ENCODE assay signal across 2 cellular contexts in genomic region chr6:30443657-30444450, GRCh38.
TF ChIP-seq lines count a peak whose summit lies in the region.

No MANE protein-coding gene starts in this region.

TF ChIP-seq in H1, 55 proteins besides CTCF, POLR2A, EP300 and RAD21:
- TF ChIP-seq MAFK (IDR thresholded peaks at IDR 0.05; ENCODE audit: low read depth, low read length) (no peak), ATF2 (IDR thresholded peaks at IDR 0.05; ENCODE audit: low read length) (no peak), CEBPB (IDR thresholded peaks at IDR 0.05; ENCODE audit: low read depth, low read length) (peak; percentile 54; the same call in 1 of the 2 replicates), SIN3A (conservative IDR thresholded peaks at IDR 0.05 in 1 of 2, IDR thresholded peaks at IDR 0.05 in 1 of 2; ENCODE audit: low read depth in 1 of 2, low read length in 2 of 2) (no peak), NANOG (IDR thresholded peaks at IDR 0.05; ENCODE audit: insufficient read depth, low read depth, low read length, poor library complexity, severe bottlenecking) (no peak), ATF3 (IDR thresholded peaks at IDR 0.05; ENCODE audit: insufficient read depth, low read depth, low read length) (0 out of 2 replicates have a peak, but pooled peaks have one; percentile 1), USF2 (IDR thresholded peaks at IDR 0.05; ENCODE audit: low read length) (no peak), MAX (IDR thresholded peaks at IDR 0.05) (no peak), KDM4A (IDR thresholded peaks at IDR 0.05; ENCODE audit: low read depth, low read length, severe bottlenecking) (peak; percentile 11), KDM1A (IDR thresholded peaks at IDR 0.05; ENCODE audit: borderline replicate concordance, low read length) (no peak)

TF ChIP-seq in HepG2, 621 proteins besides CTCF, POLR2A, EP300 and RAD21:
- TF ChIP-seq CHCHD3 (CRISPR knock-in tag; IDR thresholded peaks at IDR 0.05): no peak
- 0 out of 2 replicates have a peak, but pooled peaks have one; percentile 41 for TF ChIP-seq CEBPB (IDR thresholded peaks at IDR 0.05; ENCODE audit: borderline replicate concordance, low read depth, low read length)
